In the genomic region with DNA sequence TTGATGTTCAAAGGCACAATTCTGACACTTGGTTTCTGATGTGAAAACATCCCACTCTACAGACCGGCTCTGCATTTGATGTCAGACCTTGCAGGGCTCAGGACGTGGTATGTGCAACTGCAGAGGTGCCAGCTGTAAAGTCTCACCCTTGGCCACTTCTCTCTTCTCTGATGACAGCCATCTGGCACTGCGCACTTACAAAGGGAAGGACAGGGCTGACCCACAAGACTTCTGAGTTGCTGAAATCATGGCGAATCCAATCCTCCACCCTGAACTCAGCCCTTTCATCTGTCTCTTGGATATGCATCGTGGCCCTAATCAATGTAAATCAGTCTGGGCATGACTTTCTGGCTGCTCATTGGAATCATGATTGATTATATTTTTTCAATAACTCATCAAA, we compare ENCODE assay signal across 22 cellular contexts.
DNase-seq lines count a peak whose midpoint lies in the region; ATAC-seq and TF ChIP-seq lines count a peak whose summit lies in the region.
"Had no signal": no experiment of that assay in that cellular context is flagged by ENCODE, and none has a peak within 500 bp of the region (broad histone marks: within the 10 kb centered on the region; RNA-seq: fewer than 3 reads in every experiment).

No MANE protein-coding gene starts in this region.

- no peak overlapping the region for H3K27ac ChIP-seq in osteoblast (ENCODE audit: low read depth, low read length)
- H3K27ac ChIP-seq: PC-9 had no signal

- H3K36me3 Mint-ChIP-seq in type B pancreatic cell, result no peaks in the 10 kb centered on the region
- H3K36me3 Mint-ChIP-seq in activated T-helper 17 cell treated with anti-CD3 and anti-CD28 coated beads, Interleukin-2, amount 50 U/mL, for 72 hours (ENCODE audit: low read depth), result no peaks in the 10 kb centered on the region
- H3K36me3 Mint-ChIP-seq: CD4-positive, alpha-beta memory T cell had no signal

- TF ChIP-seq CTCF in osteoblast (IDR thresholded peaks at IDR 0.05; ENCODE audit: extremely low read depth, low read depth, low read length) (no peak), type B pancreatic cell (conservative IDR thresholded peaks at IDR 0.05) (no peak)

- peak; percentile 38 for DNase-seq in activated effector memory CD4-positive, alpha-beta T cell treated with anti-CD3 and anti-CD28 coated beads, Interleukin-2, amount 50 U/mL, for 16 hours
- DNase-seq in activated effector memory CD4-positive, alpha-beta T cell treated with Interleukin-2 at 50 U/mL for 16 hours, result no peak
- DNase-seq in cardiac septum (ENCODE audit: low spot score) (peak; percentile 46), osteoblast (ENCODE audit: insufficient read length, low spot score, missing footprints) (peak; percentile 56), type B pancreatic cell (ENCODE audit: extremely low spot score, unreplicated experiment) (peak; percentile 24)
- DNase-seq: C1 segment of cervical spinal cord; CD4-positive, alpha-beta memory T cell; COR-L47; DMS53; GOT3; HCEC 1CT; IMR-90; KG1; MG63; NCI-H2029 treated with DMSO at 0.1 percent for 48 hours; NCI-H446 treated with DMSO at 0.1 percent for 48 hours; NCI-H526; PC-9; SHP77 had no signal

- H3K4me1 ChIP-seq in osteoblast (ENCODE audit: insufficient read depth, low read length), result no peaks in the 10 kb centered on the region

- H4K20me1 ChIP-seq in osteoblast (ENCODE audit: insufficient read depth, low read length), result no peaks in the 10 kb centered on the region

- no peak overlapping the region for H3K4me3 ChIP-seq in osteoblast (ENCODE audit: insufficient read depth, low read length)
- H3K4me3 ChIP-seq: MG63, PC-9 had no signal

- H3K79me2 ChIP-seq in osteoblast (ENCODE audit: insufficient read depth, low read length), result no peaks in the 10 kb centered on the region

- H2AFZ ChIP-seq in osteoblast (ENCODE audit: low read length), result no peak overlapping the region
- H2AFZ ChIP-seq: PC-9 had no signal

- H3K27me3 Mint-ChIP-seq in type B pancreatic cell, result peaks cover 17% of the 10 kb centered on the region
- H3K27me3 Mint-ChIP-seq in activated T-helper 17 cell treated with anti-CD3 and anti-CD28 coated beads, Interleukin-2, amount 50 U/mL, for 72 hours, result peaks cover 29% of the 10 kb centered on the region

- no peak overlapping the region for H3K4me2 ChIP-seq in osteoblast (ENCODE audit: insufficient read depth, low read length)

- peaks cover 6% of the 10 kb centered on the region for H3K9me3 Mint-ChIP-seq in type B pancreatic cell
- H3K9me3 Mint-ChIP-seq in activated T-helper 17 cell treated with anti-CD3 and anti-CD28 coated beads, Interleukin-2, amount 50 U/mL, for 72 hours, result no peaks in the 10 kb centered on the region

- no peak for ATAC-seq in HG02571 (IDR thresholded peaks at IDR 0.05; ENCODE audit: unreplicated experiment)
- no peak for ATAC-seq in activated T-helper 17 cell treated with anti-CD3 and anti-CD28 coated beads, Interleukin-2, amount 50 U/mL, for 72 hours (replicated peaks)
- ATAC-seq in GM18858 (IDR thresholded peaks at IDR 0.05; ENCODE audit: unreplicated experiment), result no peak

- H3K9me3 ChIP-seq in osteoblast (ENCODE audit: low read depth, low read length), result no peaks in the 10 kb centered on the region
- H3K9me3 ChIP-seq: MG63 had no signal

- intact Hi-C loops in cardiac septum (cut with DNase I), result no loop called here

- H3K27ac Mint-ChIP-seq in type B pancreatic cell, result no peak overlapping the region
- no peak overlapping the region for H3K27ac Mint-ChIP-seq in activated T-helper 17 cell treated with anti-CD3 and anti-CD28 coated beads, Interleukin-2, amount 50 U/mL, for 72 hours
- H3K27ac Mint-ChIP-seq: CD4-positive, alpha-beta memory T cell had no signal

- no peak overlapping the region for H3K4me3 Mint-ChIP-seq in type B pancreatic cell
- H3K4me3 Mint-ChIP-seq in activated T-helper 17 cell treated with anti-CD3 and anti-CD28 coated beads, Interleukin-2, amount 50 U/mL, for 72 hours, result no peak overlapping the region
- H3K4me3 Mint-ChIP-seq: CD4-positive, alpha-beta memory T cell had no signal

- H3K36me3 ChIP-seq in osteoblast (ENCODE audit: insufficient read depth, low read length), result no peaks in the 10 kb centered on the region
- H3K36me3 ChIP-seq: MG63 had no signal

- H3K4me1 Mint-ChIP-seq in type B pancreatic cell (ENCODE audit: unreplicated experiment), result peaks cover 37% of the 10 kb centered on the region
- no peaks in the 10 kb centered on the region for H3K4me1 Mint-ChIP-seq in activated T-helper 17 cell treated with anti-CD3 and anti-CD28 coated beads, Interleukin-2, amount 50 U/mL, for 72 hours
- H3K4me1 Mint-ChIP-seq: CD4-positive, alpha-beta memory T cell had no signal

- peaks cover 32% of the 10 kb centered on the region for H3K27me3 ChIP-seq in osteoblast (ENCODE audit: insufficient read depth, low read length)
- H3K27me3 ChIP-seq: MG63 had no signal
